Comparison of ENCODE assay signal across 1 cellular context in the genomic region with DNA sequence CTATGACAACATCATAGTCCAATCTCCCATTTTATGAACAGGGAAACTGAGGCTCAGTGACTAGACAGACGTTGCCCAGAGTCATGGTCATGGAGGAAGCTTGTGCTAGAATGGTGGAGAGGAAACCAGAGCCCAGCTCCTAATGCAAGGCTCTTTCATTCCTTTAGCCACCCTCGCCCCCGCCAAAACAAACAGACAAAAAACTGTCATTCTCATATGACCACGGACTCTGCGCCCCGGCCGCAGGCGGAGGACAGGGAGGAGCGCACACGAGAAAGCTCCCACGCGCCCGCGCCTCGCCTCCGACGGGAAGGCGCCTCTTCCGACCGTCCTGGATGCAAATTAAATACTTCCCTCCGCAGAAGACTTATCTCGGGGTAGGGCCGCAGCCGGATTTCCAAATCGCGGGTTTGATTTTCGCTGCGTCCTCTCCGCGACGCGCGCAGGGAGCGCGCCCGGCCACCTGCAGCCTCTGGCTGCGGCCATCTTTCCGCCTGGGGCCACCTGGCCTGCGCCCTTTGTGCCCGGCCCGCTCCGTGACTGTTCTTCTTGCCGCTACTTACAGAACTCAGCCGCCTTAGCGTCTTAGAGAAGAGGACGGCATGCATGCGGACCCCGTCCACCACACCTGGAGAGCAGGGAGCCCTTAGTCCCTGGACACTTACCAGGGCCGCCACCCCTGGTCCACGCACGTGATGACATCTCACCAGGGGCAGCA.
TF ChIP-seq lines count a peak whose summit lies in the region.

No MANE protein-coding gene starts in this region.

TF ChIP-seq in endothelial cell of umbilical vein, 7 proteins besides CTCF, POLR2A, EP300 and RAD21:
- no peak for TF ChIP-seq MAX (IDR thresholded peaks at IDR 0.05; ENCODE audit: insufficient read depth, insufficient read length)
- TF ChIP-seq JUN (IDR thresholded peaks at IDR 0.05; ENCODE audit: borderline replicate concordance, insufficient read depth, insufficient read length, low read depth) = no peak
- no peak for TF ChIP-seq GATA2 (IDR thresholded peaks at IDR 0.05; ENCODE audit: insufficient read depth, insufficient read length, low read depth, low read length)
- no peak for TF ChIP-seq MYC (IDR thresholded peaks at IDR 0.05; ENCODE audit: low read depth, low read length)
- no peak for TF ChIP-seq POLR2AphosphoS5 (IDR thresholded peaks at IDR 0.05; ENCODE audit: insufficient read depth, low read depth, low read length)
- no peak for TF ChIP-seq FOS (IDR thresholded peaks at IDR 0.05; ENCODE audit: borderline replicate concordance, insufficient read depth, low read length)
- TF ChIP-seq EZH2 (IDR thresholded peaks at IDR 0.05; ENCODE audit: borderline replicate concordance, low read depth, low read length, severe bottlenecking) = no peak
TF ChIP-seq in endothelial cell of umbilical vein: peak in this region for 0.
